Comparison of ENCODE assay signal across 8 cellular contexts in genomic region chr15:39976291-39977274, GRCh38. TPM values are rescaled to one million over a fixed set of nuclear protein-coding genes. Genes with fewer than 3 reads are reported as not detected.
A peak's percentile ranks its signal among the peaks of the same experiment; 100 is the strongest.
DNase-seq lines count a peak whose midpoint lies in the region; ATAC-seq and TF ChIP-seq lines count a peak whose summit lies in the region.

No MANE protein-coding gene starts in this region.

- no peak overlapping the region for H2BK120ac ChIP-seq in mesendoderm (ENCODE audit: low read depth, low read length)

- no peak overlapping the region for H3K27ac Mint-ChIP-seq in activated CD4-positive, alpha-beta T cell treated with anti-CD3 and anti-CD28 coated beads, Interleukin-2, amount 10 ng/mL, durations not matched to agents 24 days and 14 days
- H3K27ac Mint-ChIP-seq in stimulated activated naive CD8-positive, alpha-beta T cell treated with anti-CD3 and anti-CD28 coated beads, Interleukin-15, amount 100 ng/mL, for 72 hours: no peak overlapping the region

- H3K23ac ChIP-seq in mesendoderm (ENCODE audit: low read length): no peak overlapping the region

- H3K27ac ChIP-seq in WERI-Rb-1 (peak overlapping the region; percentile 58), esophagus squamous epithelium (peak overlapping the region; percentile 56 to 91 (median 76)), mesendoderm (ENCODE audit: low read depth, low read length) (peak overlapping the region; percentile 23), upper lobe of right lung (peak overlapping the region; percentile 33)

- H3K4me3 Mint-ChIP-seq in activated CD4-positive, alpha-beta T cell treated with anti-CD3 and anti-CD28 coated beads, Interleukin-2, amount 10 ng/mL, durations not matched to agents 24 days and 14 days: peak overlapping the region; percentile 35
- H3K4me3 Mint-ChIP-seq in stimulated activated naive CD8-positive, alpha-beta T cell treated with anti-CD3 and anti-CD28 coated beads, Interleukin-15, amount 100 ng/mL, for 72 hours: peak overlapping the region in 1 of 2 donors; percentile 57

- H3K9me3 ChIP-seq in WERI-Rb-1 (ENCODE audit: severe bottlenecking) (no peaks in the 10 kb centered on the region), esophagus squamous epithelium (no peaks in the 10 kb centered on the region), upper lobe of right lung (no peaks in the 10 kb centered on the region)

- H2BK15ac ChIP-seq in mesendoderm (replicated peaks; ENCODE audit: low read depth): no peak overlapping the region

- H3K79me1 ChIP-seq in mesendoderm (ENCODE audit: low read length): no peaks in the 10 kb centered on the region

- no peaks in the 10 kb centered on the region for H3K79me2 ChIP-seq in mesendoderm (ENCODE audit: control insufficient read depth, insufficient read depth, low read length)

- H3K18ac ChIP-seq in mesendoderm (ENCODE audit: low read length): no peak overlapping the region

- TF ChIP-seq CTCF in WERI-Rb-1 (IDR thresholded peaks at IDR 0.05; ENCODE audit: low read depth, low read length) (peak; percentile 75), esophagus squamous epithelium (IDR thresholded peaks at IDR 0.05) (peak; percentile 20 to 57 (median 42)), upper lobe of right lung (IDR thresholded peaks at IDR 0.05) (peak; percentile 49)

- H3K36me3 ChIP-seq in WERI-Rb-1 (no peaks in the 10 kb centered on the region), esophagus squamous epithelium (peaks cover 0 to 41% (median 0%) of the 10 kb centered on the region in 3 donors), mesendoderm (ENCODE audit: control insufficient read depth, insufficient read depth, low read length) (no peaks in the 10 kb centered on the region), upper lobe of right lung (peaks cover 25% of the 10 kb centered on the region)

- no peak overlapping the region for H3K4ac ChIP-seq in mesendoderm (ENCODE audit: low read depth, low read length)

- no peaks in the 10 kb centered on the region for H3K27me3 Mint-ChIP-seq in activated CD4-positive, alpha-beta T cell treated with anti-CD3 and anti-CD28 coated beads, Interleukin-2, amount 10 ng/mL, durations not matched to agents 24 days and 14 days
- no peaks in the 10 kb centered on the region for H3K27me3 Mint-ChIP-seq in stimulated activated naive CD8-positive, alpha-beta T cell treated with anti-CD3 and anti-CD28 coated beads, Interleukin-15, amount 100 ng/mL, for 72 hours

- H2AK5ac ChIP-seq in mesendoderm (ENCODE audit: low read length): no peak overlapping the region

- no peak overlapping the region for H4K8ac ChIP-seq in mesendoderm (ENCODE audit: low read depth, low read length)

- peaks cover 34% of the 10 kb centered on the region for H3K36me3 Mint-ChIP-seq in activated CD4-positive, alpha-beta T cell treated with anti-CD3 and anti-CD28 coated beads, Interleukin-2, amount 10 ng/mL, durations not matched to agents 24 days and 14 days (ENCODE audit: low read depth)

- no peaks in the 10 kb centered on the region for H3K4me1 Mint-ChIP-seq in activated CD4-positive, alpha-beta T cell treated with anti-CD3 and anti-CD28 coated beads, Interleukin-2, amount 10 ng/mL, durations not matched to agents 24 days and 14 days
- no peaks in the 10 kb centered on the region for H3K4me1 Mint-ChIP-seq in stimulated activated naive CD8-positive, alpha-beta T cell treated with anti-CD3 and anti-CD28 coated beads, Interleukin-15, amount 100 ng/mL, for 72 hours

- ATAC-seq in upper lobe of right lung: peak; percentile 83
- no peak for ATAC-seq in stimulated activated naive CD8-positive, alpha-beta T cell treated with anti-CD3 and anti-CD28 coated beads, Interleukin-15, amount 100 ng/mL, for 72 hours

- peak overlapping the region; percentile 31 for H3K4me2 ChIP-seq in mesendoderm (ENCODE audit: low read length)

- peak overlapping the region; percentile 63 for H3K4me3 ChIP-seq in WERI-Rb-1 (ENCODE audit: low read depth, low read length)
- peak overlapping the region; percentile 55 to 65 (median 62) for H3K4me3 ChIP-seq in esophagus squamous epithelium
- H3K4me3 ChIP-seq in mesendoderm (ENCODE audit: low read length): peak overlapping the region; percentile 11
- H3K4me3 ChIP-seq in upper lobe of right lung: peak overlapping the region; percentile 53

- intact Hi-C loops in activated CD4-positive, alpha-beta T cell treated with anti-CD3 and anti-CD28 coated beads, Interleukin-2, amount 10 ng/mL, durations not matched to agents 24 days and 14 days (cut with micrococcal nuclease): no loop called here
- intact Hi-C loops in esophagus squamous epithelium (cut with DNase I) (loop anchor here (10.0 kb wide), 1 partner anchor 62 kb away; no protein-coding TSS in a partner anchor), upper lobe of right lung (cut with DNase I) (no loop called here)

- 19 to 27% methylated on average over 36 to 40 of the region's 69 CpGs for WGBS in esophagus squamous epithelium, 2 donors
- WGBS in mesendoderm (ENCODE audit: extremely low coverage, insufficient coverage, low lambda C conversion rate): no CpG with 5 or more reads among the region's 69 CpGs

- no peaks in the 10 kb centered on the region for H3K27me3 ChIP-seq in WERI-Rb-1 (ENCODE audit: insufficient read depth, low read depth, severe bottlenecking)
- no peaks in the 10 kb centered on the region for H3K27me3 ChIP-seq in esophagus squamous epithelium
- no peaks in the 10 kb centered on the region for H3K27me3 ChIP-seq in mesendoderm (ENCODE audit: insufficient read depth, low read length, poor library complexity)
- no peaks in the 10 kb centered on the region for H3K27me3 ChIP-seq in upper lobe of right lung

- H3K9ac ChIP-seq in mesendoderm (ENCODE audit: low read length): peak overlapping the region; percentile 60

- H3K4me1 ChIP-seq in esophagus squamous epithelium (peaks cover 0 to 26% (median 3%) of the 10 kb centered on the region in 3 donors), mesendoderm (ENCODE audit: control insufficient read depth, low read depth, low read length) (no peaks in the 10 kb centered on the region), upper lobe of right lung (no peaks in the 10 kb centered on the region)

- no peak overlapping the region for H2BK5ac ChIP-seq in mesendoderm (ENCODE audit: low read length)

- no peaks in the 10 kb centered on the region for H3K9me3 Mint-ChIP-seq in activated CD4-positive, alpha-beta T cell treated with anti-CD3 and anti-CD28 coated beads, Interleukin-2, amount 10 ng/mL, durations not matched to agents 24 days and 14 days
- no peaks in the 10 kb centered on the region for H3K9me3 Mint-ChIP-seq in stimulated activated naive CD8-positive, alpha-beta T cell treated with anti-CD3 and anti-CD28 coated beads, Interleukin-15, amount 100 ng/mL, for 72 hours

- no peak overlapping the region for H4K5ac ChIP-seq in mesendoderm (ENCODE audit: low read length)

- TF ChIP-seq POLR2A in esophagus squamous epithelium (IDR thresholded peaks at IDR 0.05): no peak

- DNase-seq in activated CD4-positive, alpha-beta T cell treated with anti-CD3 and anti-CD28 coated beads, Interleukin-2, amount 10 ng/mL, durations not matched to agents 24 days and 14 days: no peak
- DNase-seq in activated CD4-positive, alpha-beta T cell treated with anti-CD3 and anti-CD28 coated beads for 48 hours: no peak
- DNase-seq in WERI-Rb-1: peak; percentile 79
- no peak for DNase-seq in esophagus squamous epithelium (lab: John Stamatoyannopoulos, UW)
- DNase-seq in mesendoderm: peak; percentile 65
- DNase-seq in upper lobe of right lung: peak; percentile 71
- no peak for DNase-seq in RKO (ENCODE audit: low spot score)
- no peak for DNase-seq in stimulated activated naive CD8-positive, alpha-beta T cell treated with anti-CD3 and anti-CD28 coated beads, Interleukin-15, amount 100 ng/mL, for 72 hours

- peak overlapping the region; percentile 73 for H3K56ac ChIP-seq in mesendoderm (ENCODE audit: low read length)

RNA-seq across cellular contexts. Expression of gene EIF2AK4, which starts 42.7 kb away (rescaled TPM):
- total RNA-seq in activated CD4-positive, alpha-beta T cell treated with anti-CD3 and anti-CD28 coated beads, Interleukin-2, amount 10 ng/mL, durations not matched to agents 24 days and 14 days: 49.1 and 51.5 TPM in 2 replicates
- total RNA-seq in esophagus squamous epithelium (10 to 100 TPM; 18.1 to 29.8 (median 24.0) TPM), upper lobe of right lung (34.7 TPM)
- polyA plus RNA-seq in mesendoderm (2013, experiment 1 of 2): 44.1 TPM
- polyA plus RNA-seq in mesendoderm (2013, experiment 2 of 2): 47.3 TPM

RNA-seq across cellular contexts. Expression of gene GPR176, which starts 56.5 kb away (rescaled TPM):
- 0.14 and 0.33 TPM in 2 replicates for total RNA-seq in activated CD4-positive, alpha-beta T cell treated with anti-CD3 and anti-CD28 coated beads, Interleukin-2, amount 10 ng/mL, durations not matched to agents 24 days and 14 days
- total RNA-seq in esophagus squamous epithelium (1 to 10 TPM in 3 of 4 donors, not detected in 1; 1.1 to 5.0 (median 4.0) TPM), upper lobe of right lung (4.6 TPM)
- polyA plus RNA-seq in mesendoderm (2013, experiment 1 of 2): 14.7 TPM
- 16.5 TPM for polyA plus RNA-seq in mesendoderm (2013, experiment 2 of 2)

Comparison
In these comparisons a context has a peak if more than half of its experiments do, and no peak if none do; other contexts are left out.
1. DNase-seq: peak in WERI-Rb-1 (single experiment), mesendoderm (single experiment) and upper lobe of right lung (single experiment); none in activated CD4-positive, alpha-beta T cell treated with anti-CD3 and anti-CD28 coated beads, Interleukin-2, amount 10 ng/mL, durations not matched to agents 24 days and 14 days (single experiment), activated CD4-positive, alpha-beta T cell treated with anti-CD3 and anti-CD28 coated beads for 48 hours (single experiment), esophagus squamous epithelium (single experiment), RKO (single experiment) and stimulated activated naive CD8-positive, alpha-beta T cell treated with anti-CD3 and anti-CD28 coated beads, Interleukin-15, amount 100 ng/mL, for 72 hours (0 of 2).
2. H3K27ac ChIP-seq: peak in every context shown above with its lines; median percentile 76 in esophagus squamous epithelium; 58 in WERI-Rb-1; 33 in upper lobe of right lung; 23 in mesendoderm.
3. H3K4me3 ChIP-seq: peak in every context shown above with its lines; median percentile 63 in WERI-Rb-1; 62 in esophagus squamous epithelium; 53 in upper lobe of right lung; 11 in mesendoderm.
4. Peak in every context shown above with its lines, with median percentiles within 50 percentile points of each other: CTCF ChIP-seq.